9 cellular contexts compared by ENCODE assay signal in genomic region chr15:31367730-31368344, GRCh38. TPM values are rescaled to one million over a fixed set of nuclear protein-coding genes. Genes with fewer than 3 reads are reported as not detected.
A peak's percentile ranks its signal among the peaks of the same experiment; 100 is the strongest.
DNase-seq lines count a peak whose midpoint lies in the region; ATAC-seq and TF ChIP-seq lines count a peak whose summit lies in the region.
"Had no signal": no experiment of that assay in that cellular context is flagged by ENCODE, and none has a peak within 500 bp of the region (broad histone marks: within the 10 kb centered on the region; RNA-seq: fewer than 3 reads in every experiment).

No MANE protein-coding gene starts in this region.

- H3K27ac ChIP-seq in OCI-LY3 (ENCODE audit: low read length) (no peak overlapping the region), thymus (ENCODE audit: low read depth) (peak overlapping the region; percentile 99)
- H3K27ac ChIP-seq: epithelial cell of prostate had no signal

- H3K9me3 Mint-ChIP-seq in activated T-cell treated with anti-CD3 and anti-CD28 coated beads, Interleukin-2, amount 50 U/mL, for 4 hours: peaks cover 6% of the 10 kb centered on the region

- ATAC-seq in activated T-cell treated with anti-CD3 and anti-CD28 coated beads, Interleukin-2, amount 50 U/mL, for 4 hours: peak in 1 of 2 donors; percentile 12
- ATAC-seq in left ventricle myocardium superior: no peak
- no peak for ATAC-seq in GM19467 (IDR thresholded peaks at IDR 0.05; ENCODE audit: unreplicated experiment)

- peaks cover 44% of the 10 kb centered on the region for H3K4me1 ChIP-seq in OCI-LY3 (ENCODE audit: low read length)
- H3K4me1 ChIP-seq in thymus (ENCODE audit: control insufficient read depth, insufficient read depth, low read length): peaks cover 61% of the 10 kb centered on the region

- 72% methylated on average over 13 of the region's 13 CpGs for WGBS in thymus

- DNase-seq in activated T-cell treated with anti-CD3 and anti-CD28 coated beads, Interleukin-2, amount 50 U/mL, for 4 hours: no peak
- no peak for DNase-seq in activated T-cell treated with anti-CD3 and anti-CD28 coated beads for 4 hours
- DNase-seq in left ventricle myocardium superior: peak; percentile 55
- no peak for DNase-seq in NCI-H510A (lab: John Stamatoyannopoulos, UW)
- DNase-seq in SW480 (ENCODE audit: low spot score): no peak

- H3K36me3 ChIP-seq in OCI-LY3 (replicated peaks; ENCODE audit: low read depth, low read length) (peaks cover 28% of the 10 kb centered on the region), thymus (ENCODE audit: control insufficient read depth, insufficient read depth) (peaks cover 37% of the 10 kb centered on the region)

- intact Hi-C loops in left ventricle myocardium superior (cut with micrococcal nuclease): no loop called here

- H3K79me2 ChIP-seq in OCI-LY3 (ENCODE audit: low read length): peaks cover 89% of the 10 kb centered on the region

- H3K4me2 ChIP-seq in OCI-LY3 (ENCODE audit: low read length): peak overlapping the region; percentile 26

- no peaks in the 10 kb centered on the region for H3K9me3 ChIP-seq in OCI-LY3 (ENCODE audit: insufficient read depth, low read length)
- no peaks in the 10 kb centered on the region for H3K9me3 ChIP-seq in thymus (ENCODE audit: control insufficient read depth)

- H3K27me3 Mint-ChIP-seq in activated T-cell treated with anti-CD3 and anti-CD28 coated beads, Interleukin-2, amount 50 U/mL, for 4 hours (ENCODE audit: low read depth): no peaks in the 10 kb centered on the region

- H3K36me3 Mint-ChIP-seq in activated T-cell treated with anti-CD3 and anti-CD28 coated beads, Interleukin-2, amount 50 U/mL, for 4 hours (ENCODE audit: insufficient read depth): peaks cover 8% of the 10 kb centered on the region

- no peak overlapping the region for H3K9ac ChIP-seq in OCI-LY3 (ENCODE audit: low read length)

- peak overlapping the region; percentile 31 for H3K4me3 Mint-ChIP-seq in activated T-cell treated with anti-CD3 and anti-CD28 coated beads, Interleukin-2, amount 50 U/mL, for 4 hours

- H4K20me1 ChIP-seq in OCI-LY3 (ENCODE audit: insufficient read depth, low read length): peaks cover 66% of the 10 kb centered on the region

- no peak for TF ChIP-seq CTCF in OCI-LY3 (IDR thresholded peaks at IDR 0.05; ENCODE audit: low read depth, low read length)

- H3K4me3 ChIP-seq in OCI-LY3 (ENCODE audit: low read length) (no peak overlapping the region), thymus (ENCODE audit: low read length) (peak overlapping the region; percentile 57)

- peaks cover 92% of the 10 kb centered on the region for H3K4me1 Mint-ChIP-seq in activated T-cell treated with anti-CD3 and anti-CD28 coated beads, Interleukin-2, amount 50 U/mL, for 4 hours (ENCODE audit: low read depth)

- no peaks in the 10 kb centered on the region for H3K27me3 ChIP-seq in OCI-LY3 (ENCODE audit: low read depth, low read length)
- no peaks in the 10 kb centered on the region for H3K27me3 ChIP-seq in thymus (ENCODE audit: control insufficient read depth, insufficient read depth)

- H2AFZ ChIP-seq in OCI-LY3 (ENCODE audit: low read depth, low read length): no peak overlapping the region

RNA-seq across cellular contexts. Expression of gene KLF13, which starts 41.2 kb away (rescaled TPM):
- 10 to 100 TPM; 75.0 to 82.8 (median 81.8) TPM for total RNA-seq in activated T-cell treated with anti-CD3 and anti-CD28 coated beads, Interleukin-2, amount 50 U/mL, for 4 hours
- total RNA-seq in left ventricle myocardium superior: 85.3 TPM
- 107 TPM for polyA plus RNA-seq in thymus
